In the genomic region with DNA sequence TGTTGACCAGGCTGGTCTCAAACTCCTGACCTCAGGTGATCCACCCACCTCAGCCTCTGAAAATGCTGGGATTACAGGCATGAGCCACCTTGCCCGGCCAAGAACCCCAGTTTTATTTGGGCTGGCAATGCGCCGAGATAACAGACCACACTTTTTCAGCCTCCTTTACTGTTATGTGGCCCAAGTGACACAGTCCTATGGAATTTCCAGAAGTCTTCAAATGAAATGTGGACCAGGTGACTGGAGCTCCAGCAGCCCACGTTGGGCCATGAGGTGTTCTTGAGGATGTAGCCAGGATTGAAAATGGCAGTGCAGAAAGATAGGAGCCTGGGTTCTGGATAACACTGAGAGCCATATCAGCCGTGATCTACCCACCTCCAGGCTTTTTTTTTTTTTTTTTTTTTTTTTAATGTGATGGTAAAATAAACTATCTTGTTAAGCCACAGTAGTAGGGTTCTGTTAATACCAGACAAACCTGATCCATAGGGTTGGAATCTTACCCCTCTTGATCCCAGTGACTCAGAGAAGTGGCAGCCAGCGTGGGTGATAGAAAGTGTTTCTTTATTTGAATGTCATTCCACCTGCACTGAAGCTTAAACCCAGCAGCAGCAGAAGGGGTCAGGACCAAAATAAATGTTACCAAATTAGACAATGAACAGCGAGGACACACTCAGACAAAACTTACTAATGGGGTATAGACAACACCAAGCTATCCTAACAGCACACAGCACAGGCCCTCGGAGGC, we compare ENCODE assay signal across 21 cellular contexts. TPM values are rescaled to one million over a fixed set of nuclear protein-coding genes. Genes with fewer than 3 reads are reported as not detected.
A peak's percentile ranks its signal among the peaks of the same experiment; 100 is the strongest.
DNase-seq lines count a peak whose midpoint lies in the region; ATAC-seq and TF ChIP-seq lines count a peak whose summit lies in the region.
"Had no signal": no experiment of that assay in that cellular context is flagged by ENCODE, and none has a peak within 500 bp of the region (broad histone marks: within the 10 kb centered on the region; RNA-seq: fewer than 3 reads in every experiment).

No MANE protein-coding gene starts in this region.

- no CpG with 5 or more reads among the region's 8 CpGs for WGBS in trophoblast cell (ENCODE audit: extremely low coverage, insufficient coverage, insufficient read length)

- POLR2A ChIA-PET in PC-3 (lab: Charles Lee; ENCODE audit: unreplicated experiment), result interaction anchor here (0.6 kb wide), 1 partner anchor 173 kb away, joined by 4 read pairs; no protein-coding TSS in a partner anchor

- no peak overlapping the region for H3K9ac ChIP-seq in PC-3 (ENCODE audit: low read length)
- no peak overlapping the region for H3K9ac ChIP-seq in trophoblast cell (ENCODE audit: low read length)

- no peak overlapping the region for H2AK5ac ChIP-seq in trophoblast cell (ENCODE audit: low read length)

- H3K36me3 ChIP-seq in PC-3 (ENCODE audit: low read depth, low read length) (no peaks in the 10 kb centered on the region), trophoblast cell (ENCODE audit: control insufficient read depth in 1 of 2, insufficient read depth in 2 of 2, low read length in 2 of 2) (no peaks in the 10 kb centered on the region)
- H3K36me3 ChIP-seq: lower lobe of right lung, upper lobe of left lung had no signal

- no peak overlapping the region for H4K12ac ChIP-seq in trophoblast cell (ENCODE audit: low read depth, low read length)

- no peak overlapping the region for H4K91ac ChIP-seq in trophoblast cell (ENCODE audit: low read depth, low read length)

- no peak overlapping the region for H2BK5ac ChIP-seq in trophoblast cell (ENCODE audit: low read depth, low read length, poor library complexity)

- DNase-seq in HCEC 1CT, result peak; percentile 59
- DNase-seq in PC-3, result peak; percentile 81
- DNase-seq in trophoblast cell, result peak; percentile 33 to 68
- no peak for DNase-seq in UCSD-AML1 (lab: John Stamatoyannopoulos, UW; ENCODE audit: unreplicated experiment)
- no peak for DNase-seq in NCI-H128 (lab: John Stamatoyannopoulos, UW; ENCODE audit: unreplicated experiment)
- DNase-seq: activated CD4-positive, alpha-beta memory T cell treated with anti-CD3 and anti-CD28 coated beads for 36 hours; activated naive CD8-positive, alpha-beta T cell treated with anti-CD3 and anti-CD28 coated beads, Interleukin-2, amount 10 ng/mL, durations not matched to agents 7 days and 5 days; activated T-cell treated with anti-CD3 and anti-CD28 coated beads, Interleukin-2, amount 50 U/mL, for 48 hours; effector CD8-positive, alpha-beta T cell; Karpas-422; lower lobe of right lung; naive thymus-derived CD4-positive, alpha-beta T cell; NCI-H1694; NCI-H446; psoas muscle; stimulated activated naive CD4-positive, alpha-beta T cell treated with Interleukin-2 at 50 U/mL for 16 hours; upper lobe of left lung had no signal

- H3K27me3 ChIP-seq in PC-3 (ENCODE audit: low read length), result no peaks in the 10 kb centered on the region
- peaks cover 11% of the 10 kb centered on the region for H3K27me3 ChIP-seq in trophoblast cell (ENCODE audit: insufficient read depth, low read length)

- H4K20me1 ChIP-seq in PC-3 (ENCODE audit: low read length), result no peaks in the 10 kb centered on the region

- no TSS peak for BruUV-seq in PC-3 (replicated peaks; lab: Mats Ljungman, UMichigan)

- H3K23ac ChIP-seq in trophoblast cell (ENCODE audit: low read length), result no peak overlapping the region

- CTCF ChIA-PET in PC-3 (lab: Charles Lee), result no interaction called here

- H3K4me1 ChIP-seq in PC-3 (ENCODE audit: insufficient read depth, low read length) (peaks cover 18% of the 10 kb centered on the region), trophoblast cell (ENCODE audit: control insufficient read depth in 1 of 2, insufficient read depth in 2 of 2, low read length in 2 of 2) (peaks cover 0 to 5% of the 10 kb centered on the region in 2 experiments)
- H3K4me1 ChIP-seq: psoas muscle had no signal

- H3K4me3 ChIP-seq in PC-3 (ENCODE audit: low read length), result no peak overlapping the region
- H3K4me3 ChIP-seq in trophoblast cell (ENCODE audit: low read depth, low read length), result no peak overlapping the region
- H3K4me3 ChIP-seq: lower lobe of right lung, psoas muscle, upper lobe of left lung had no signal

- TF ChIP-seq CTCF in PC-3 (conservative IDR thresholded peaks at IDR 0.05; ENCODE audit: low read depth, low read length), result no peak

- no peaks in the 10 kb centered on the region for H3K79me2 ChIP-seq in PC-3 (ENCODE audit: low read length)
- H3K79me2 ChIP-seq in trophoblast cell (ENCODE audit: control insufficient read depth, insufficient read depth, low read length, poor library complexity), result no peaks in the 10 kb centered on the region

- no peaks in the 10 kb centered on the region for H3F3A ChIP-seq in PC-3 (ENCODE audit: low read length, unreplicated experiment)

- H2BK12ac ChIP-seq in trophoblast cell (ENCODE audit: low read length), result no peak overlapping the region

- H3K18ac ChIP-seq in trophoblast cell (ENCODE audit: low read length), result no peak overlapping the region

- H3K79me1 ChIP-seq in trophoblast cell (ENCODE audit: low read length), result no peaks in the 10 kb centered on the region

- peak; percentile 37 for ATAC-seq in PC-3
- peak; percentile 59 for ATAC-seq in esophagus mucosa
- no peak for ATAC-seq in HG03135 (IDR thresholded peaks at IDR 0.05; ENCODE audit: unreplicated experiment)
- no peak for ATAC-seq in HG03457 (IDR thresholded peaks at IDR 0.05; ENCODE audit: unreplicated experiment)
- ATAC-seq: lower lobe of right lung; naive thymus-derived CD4-positive, alpha-beta T cell; psoas muscle had no signal

- H4K8ac ChIP-seq in trophoblast cell (ENCODE audit: low read depth, low read length), result no peak overlapping the region

- H3K9me3 ChIP-seq in PC-3 (ENCODE audit: low read length) (no peaks in the 10 kb centered on the region), trophoblast cell (ENCODE audit: insufficient read depth, low read depth, low read length) (no peaks in the 10 kb centered on the region)
- H3K9me3 ChIP-seq: lower lobe of right lung, psoas muscle, upper lobe of left lung had no signal

- H3K27ac ChIP-seq in PC-3 (ENCODE audit: low read length), result no peak overlapping the region
- H3K27ac ChIP-seq in trophoblast cell (ENCODE audit: low read depth, low read length), result no peak overlapping the region
- H3K27ac ChIP-seq: C4-2B, lower lobe of right lung, psoas muscle, upper lobe of left lung had no signal

- no peak overlapping the region for H3K4ac ChIP-seq in trophoblast cell (ENCODE audit: low read depth, low read length)

- no peak overlapping the region for H3K14ac ChIP-seq in trophoblast cell (ENCODE audit: low read length)

- intact Hi-C loops in PC-3 (cut with micrococcal nuclease), result no loop called here

- no peaks in the 10 kb centered on the region for H3K9me2 ChIP-seq in PC-3 (replicated peaks; ENCODE audit: low read length)

- peak overlapping the region; percentile 17; the same call in 1 of the 2 replicates for H3K4me2 ChIP-seq in PC-3 (ENCODE audit: low read length)
- no peak overlapping the region for H3K4me2 ChIP-seq in trophoblast cell (ENCODE audit: low read length)

- no peak overlapping the region for H2BK120ac ChIP-seq in trophoblast cell (ENCODE audit: insufficient read depth, low read length, poor library complexity)

- H2AFZ ChIP-seq in PC-3 (ENCODE audit: low read length), result no peak overlapping the region
- H2AFZ ChIP-seq in trophoblast cell (ENCODE audit: insufficient read depth, low read length, poor library complexity), result no peak overlapping the region

RNA-seq across cellular contexts. Expression of gene LHFPL4, which starts 55.6 kb away (rescaled TPM):
- total RNA-seq in PC-3 (2014; rRNA removed), result not detected in 2 replicates
- not detected for total RNA-seq in esophagus mucosa
- 0.01 TPM in 2 replicates for polyA plus RNA-seq in trophoblast cell (2013)
- total RNA-seq: activated CD4-positive, alpha-beta memory T cell treated with anti-CD3 and anti-CD28 coated beads for 36 hours; activated naive CD8-positive, alpha-beta T cell treated with anti-CD3 and anti-CD28 coated beads, Interleukin-2, amount 10 ng/mL, durations not matched to agents 7 days and 5 days; lower lobe of right lung; naive thymus-derived CD4-positive, alpha-beta T cell; psoas muscle had no signal

Comparison
In these comparisons a context has a peak if more than half of its experiments do, and no peak if none do; other contexts are left out.
1. DNase-seq: peak in HCEC 1CT (single experiment), PC-3 (single experiment) and trophoblast cell (2 of 2); none in UCSD-AML1 (single experiment) and NCI-H128 (single experiment).
2. ATAC-seq: peak in PC-3 (single experiment) and esophagus mucosa (single experiment); none in HG03135 (single experiment) and HG03457 (single experiment).